8 cellular contexts compared by ENCODE assay signal in the genomic region with DNA sequence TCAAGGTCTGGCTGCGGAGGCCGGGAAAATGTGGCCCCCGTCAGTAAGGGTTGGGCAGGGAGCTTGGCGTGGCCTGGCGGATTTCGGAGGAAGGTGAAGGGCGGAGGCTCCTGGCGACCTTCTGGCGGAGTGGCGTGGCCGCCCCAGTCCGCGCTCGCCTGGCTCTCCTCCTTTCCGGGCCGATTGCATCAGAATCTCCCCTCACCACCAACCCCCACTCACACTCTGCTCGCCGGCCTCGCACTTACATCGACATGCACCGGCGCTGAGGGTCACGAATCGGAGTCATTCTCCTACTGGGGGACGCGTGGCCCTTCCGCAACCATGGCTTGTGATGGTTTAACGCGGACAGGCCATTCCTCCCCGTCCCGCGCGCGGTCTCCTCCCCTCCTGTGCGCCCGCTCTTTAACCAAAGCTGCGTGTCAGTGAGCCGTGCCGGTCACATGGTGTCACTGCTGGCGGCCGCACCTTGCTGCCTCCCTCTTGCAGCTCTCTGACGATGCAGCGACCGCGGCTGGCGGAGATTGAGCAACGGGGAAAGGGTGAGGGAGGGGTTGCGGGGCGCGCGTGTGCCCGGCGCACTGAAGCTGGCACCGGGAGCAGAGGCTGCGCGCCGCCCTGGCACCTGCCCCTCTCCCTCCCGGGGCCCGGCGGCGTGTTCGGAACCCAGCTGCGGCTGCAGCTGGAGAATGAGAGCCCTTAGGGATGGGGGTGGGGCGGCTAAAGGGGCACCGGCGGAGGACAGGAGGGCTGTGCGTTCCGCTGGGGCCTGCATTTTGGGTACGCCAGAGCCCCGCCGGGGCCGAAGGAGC. TPM values are rescaled to one million over a fixed set of nuclear protein-coding genes. Genes with fewer than 3 reads are reported as not detected.
DNase-seq lines count a peak whose midpoint lies in the region; ATAC-seq and TF ChIP-seq lines count a peak whose summit lies in the region.

A gene (minus strand): TSS at position 427 of the 812 bp plus-strand sequence. CDS start 29,243 bp downstream, outside the sequence.

- no peaks in the 10 kb centered on the region for H3K9me3 ChIP-seq in duodenal mucosa (ENCODE audit: control insufficient read depth in 1 of 2, low read length in 2 of 2)
- H3K9me3 ChIP-seq in lung (ENCODE audit: control insufficient read depth in 2 of 2, insufficient read depth in 1 of 2, low read length in 1 of 2), result no peaks in the 10 kb centered on the region

- H3K4me1 ChIP-seq in duodenal mucosa (ENCODE audit: control insufficient read depth in 1 of 2, insufficient read depth in 2 of 2, low read length in 2 of 2) (peaks cover 0 to 18% of the 10 kb centered on the region in 2 donors), lung (ENCODE audit: control insufficient read depth in 2 of 2, insufficient read depth in 2 of 2, low read length in 2 of 2) (peaks cover 0 to 13% of the 10 kb centered on the region in 2 donors)

- H3K27me3 ChIP-seq in duodenal mucosa (ENCODE audit: control insufficient read depth in 1 of 2, insufficient read depth in 2 of 2, low read length in 2 of 2) (no peaks in the 10 kb centered on the region), lung (ENCODE audit: control insufficient read depth, insufficient read depth) (no peaks in the 10 kb centered on the region)

- DNase-seq in AG20443 (ENCODE audit: low spot score), result peak; percentile 86
- DNase-seq in NCI-H446 treated with DMSO at 0.1 percent for 48 hours (lab: John Stamatoyannopoulos, UW), result peak; percentile 56
- DNase-seq in activated CD4-positive, alpha-beta T cell treated with anti-CD3 and anti-CD28 coated beads, Interleukin-2, amount 50 U/mL, for 24 hours (ENCODE audit: low read depth in 1 of 2, low spot score in 1 of 2), result peak; percentile 67 to 81
- peak; percentile 90 for DNase-seq in lung (ENCODE audit: low spot score)
- DNase-seq in stimulated activated CD4-positive, alpha-beta T cell treated with anti-CD3 and anti-CD28 coated beads, TNF-alpha, amount 100 ng/mL, for 4 hours (ENCODE audit: low read depth in 3 of 3), result peak; percentile 63 to 76 (median 73)

- ATAC-seq in GM19025 (IDR thresholded peaks at IDR 0.05; ENCODE audit: low read depth, unreplicated experiment) (peak; percentile 72), HG03280 (IDR thresholded peaks at IDR 0.05; ENCODE audit: unreplicated experiment) (peak; percentile 73), lung (ENCODE audit: insufficient read depth, low FRiP score) (peak; percentile 83)

- H3K9ac ChIP-seq in duodenal mucosa (ENCODE audit: low read depth in 1 of 2, low read length in 2 of 2), result peak within 1 kb of the TSS; percentile 87 to 88

- H3K27ac ChIP-seq in duodenal mucosa (ENCODE audit: low read depth, low read length), result peak within 1 kb of the TSS; percentile 90
- peak within 1 kb of the TSS; percentile 88 for H3K27ac ChIP-seq in lung (ENCODE audit: low read depth in 1 of 2, low read length in 1 of 2)

- peak within 1 kb of the TSS; percentile 93 for H3K4me3 ChIP-seq in duodenal mucosa (ENCODE audit: low read depth in 1 of 2, low read length in 2 of 2)
- peak within 1 kb of the TSS; percentile 47 for H3K4me3 ChIP-seq in lung

- no peak for TF ChIP-seq CTCF in lung (IDR thresholded peaks at IDR 0.05; ENCODE audit: control extremely low read depth, extremely low read depth)

- H3K36me3 ChIP-seq in duodenal mucosa (ENCODE audit: control insufficient read depth in 1 of 2, insufficient read depth in 2 of 2, low read length in 2 of 2) (no peaks in the 10 kb centered on the region), lung (ENCODE audit: control insufficient read depth in 2 of 2, insufficient read depth in 2 of 2, low read length in 2 of 2) (no peaks in the 10 kb centered on the region)

- WGBS in lung, 2 donors, result 0 to 1% methylated on average over 68 to 72 of the region's 72 CpGs

RNA-seq across cellular contexts. Expression of the gene that starts here (rescaled TPM):
- total RNA-seq in lung, result 10 to 100 TPM; 35.3 to 60.3 TPM
- polyA plus RNA-seq in lung, result 10 to 100 TPM; 13.7 to 17.5 TPM

Comparison
In these comparisons a context has a peak if more than half of its experiments do, and no peak if none do; other contexts are left out.
1. Peak in every context shown above with its lines: DNase-seq, ATAC-seq, H3K4me3 ChIP-seq and H3K27ac ChIP-seq.